ENCODE assay signal across 12 cellular contexts in genomic region chr15:31300981-31301686, GRCh38. TPM values are rescaled to one million over a fixed set of nuclear protein-coding genes. Genes with fewer than 3 reads are reported as not detected.
A peak's percentile ranks its signal among the peaks of the same experiment; 100 is the strongest.
DNase-seq lines count a peak whose midpoint lies in the region; ATAC-seq, FAIRE-seq and TF ChIP-seq lines count a peak whose summit lies in the region.
"Had no signal": no experiment of that assay in that cellular context is flagged by ENCODE, and none has a peak within 500 bp of the region (broad histone marks: within the 10 kb centered on the region; RNA-seq: fewer than 3 reads in every experiment).

No MANE protein-coding gene starts in this region.

- CTCF ChIA-PET in H1 (lab: Charles Lee; ENCODE audit: partially characterized antibody) = interaction anchor here (1.3 to 1.4 kb wide), 2 partner anchors 9 to 134 kb away, joined by 3 to 5 read pairs; no protein-coding TSS in a partner anchor

- WGBS in H1 (ENCODE audit: extremely low coverage in 1 of 2, insufficient coverage in 1 of 2, insufficient read length in 1 of 2, insufficient replicate concordance in 2 of 2, low coverage in 1 of 2, low lambda C conversion rate in 2 of 2, missing lambda C conversion rate in 1 of 2), 2 experiments = 88% methylated on average over 17 of the region's 17 CpGs; no CpG with 5 or more reads in 1 of the 2 experiments
- 80% methylated on average over 17 of the region's 17 CpGs for WGBS in prostate gland

- no peak overlapping the region for H2BK120ac ChIP-seq in H1 (replicated peaks; ENCODE audit: low read depth, low read length)

- peaks cover 33% of the 10 kb centered on the region for H3K27me3 Mint-ChIP-seq in HFFc6 (ENCODE audit: insufficient read depth)

- no peak for ATAC-seq in esophagus mucosa

- H3K9ac ChIP-seq in H1 (replicated peaks in 1 of 4; ENCODE audit: extremely low read depth in 1 of 4, low read depth in 3 of 4, low read length in 3 of 4) = no peak overlapping the region

- no peak for TF ChIP-seq EP300 in H1 (IDR thresholded peaks at IDR 0.05; ENCODE audit: borderline replicate concordance in 1 of 2, low read depth in 2 of 2, low read length in 2 of 2)

- TF ChIP-seq RAD21 in H1 (IDR thresholded peaks at IDR 0.05 in 1 of 2, conservative IDR thresholded peaks at IDR 0.05 in 1 of 2; ENCODE audit: low read depth in 2 of 2, low read length in 2 of 2) = no peak

- no peaks in the 10 kb centered on the region for H4K20me1 ChIP-seq in H1 (replicated peaks in 1 of 2; ENCODE audit: control insufficient read depth in 1 of 2, insufficient read depth in 2 of 2, low read length in 2 of 2)

- POLR2A ChIA-PET in H1 (lab: Charles Lee; ENCODE audit: partially characterized antibody) = no interaction called here

- H3K9me3 ChIP-seq in H1 (ENCODE audit: insufficient read depth in 2 of 2, low read depth in 1 of 2, low read length in 1 of 2) (no peaks in the 10 kb centered on the region), prostate gland (no peaks in the 10 kb centered on the region)
- H3K9me3 ChIP-seq: breast epithelium had no signal

- H3K27me3 ChIP-seq in H1 (replicated peaks in 1 of 4; ENCODE audit: control insufficient read depth in 3 of 4, extremely low read depth in 1 of 4, insufficient read depth in 3 of 4, low read length in 3 of 4) = peaks cover 0 to 2% (median 0%) of the 10 kb centered on the region in 4 experiments; a peak in 1 of 7 replicates
- no peaks in the 10 kb centered on the region for H3K27me3 ChIP-seq in prostate gland (replicated peaks; ENCODE audit: insufficient read depth)
- H3K27me3 ChIP-seq: breast epithelium had no signal

- no peaks in the 10 kb centered on the region for H3K36me3 Mint-ChIP-seq in HFFc6 (ENCODE audit: low read depth)

- no peak overlapping the region for H3K4me2 ChIP-seq in H1 (ENCODE audit: insufficient read depth in 1 of 2, low read depth in 2 of 2, low read length in 2 of 2)

- H3K4me1 Mint-ChIP-seq in HFFc6 (ENCODE audit: low read depth) = no peaks in the 10 kb centered on the region

- no peak overlapping the region for H4K91ac ChIP-seq in H1 (replicated peaks; ENCODE audit: insufficient read length, low read length)

- H3K9me3 Mint-ChIP-seq in HFFc6 = no peaks in the 10 kb centered on the region

- H3K56ac ChIP-seq in H1 (replicated peaks; ENCODE audit: insufficient read length, low read depth, low read length) = no peak overlapping the region

- H3K18ac ChIP-seq in H1 (ENCODE audit: extremely low read depth, low read length) = no peak overlapping the region; the same call in 1 of the 2 replicates

- H3K4ac ChIP-seq in H1 (replicated peaks; ENCODE audit: insufficient read length, low read depth, low read length) = no peak overlapping the region

- H3K27ac ChIP-seq in H1 (ENCODE audit: low read depth, low read length) = no peak overlapping the region
- no peak overlapping the region for H3K27ac ChIP-seq in prostate gland

- no peaks in the 10 kb centered on the region for H3K79me1 ChIP-seq in H1 (ENCODE audit: low read depth, low read length)

- H2AK5ac ChIP-seq in H1 (ENCODE audit: low read depth, low read length) = no peak overlapping the region

- peak overlapping the region; percentile 72; the same call in 1 of the 2 replicates for H2BK15ac ChIP-seq in H1 (ENCODE audit: low read length)

- H2AFZ ChIP-seq in H1 (ENCODE audit: low read length) = 0 out of 2 replicates have a peak overlapping the region, but pooled peaks have one; percentile 41

- H2BK5ac ChIP-seq in H1 (ENCODE audit: low read depth, low read length) = peak overlapping the region; percentile 35; the same call in 1 of the 2 replicates

- no peaks in the 10 kb centered on the region for H3K36me3 ChIP-seq in H1 (ENCODE audit: control insufficient read depth in 2 of 4, insufficient read depth in 4 of 4, low read length in 3 of 4)
- no peaks in the 10 kb centered on the region for H3K36me3 ChIP-seq in prostate gland
- H3K36me3 ChIP-seq: breast epithelium had no signal

- H4K8ac ChIP-seq in H1 (ENCODE audit: extremely low read depth, insufficient read depth, low read length) = no peak overlapping the region; the same call in 1 of the 2 replicates

- no peaks in the 10 kb centered on the region for H3K23me2 ChIP-seq in H1 (ENCODE audit: low read depth, low read length)

- H3K14ac ChIP-seq in H1 (ENCODE audit: insufficient read length) = no peak overlapping the region

- FAIRE-seq in GM12892 (lab: Jason Lieb, UNC) = peak; percentile 84
- no peak for FAIRE-seq in H1 (lab: Jason Lieb, UNC)

- DNase-seq in GM12892 (ENCODE audit: insufficient read length) (no peak), NAMALWA (ENCODE audit: low spot score) (peak; percentile 91), H1 (ENCODE audit: low read depth in 1 of 2, low spot score in 2 of 2) (peak in 1 of 2 experiments; percentile 42), prostate gland (ENCODE audit: low spot score) (peak; percentile 3), HFFc6 (no peak), hepatic stellate cell (ENCODE audit: low spot score) (no peak)
- no peak for DNase-seq in NK-92 treated with Interleukin-12 subunit alpha and Interleukin-12 subunit beta, amount 100 ng/mL, for 24 hours (lab: John Stamatoyannopoulos, UW)
- DNase-seq: Calu3; NCI-H1930; stimulated activated naive CD4-positive, alpha-beta T cell treated with Interleukin-2 at 50 U/mL for 16 hours had no signal

- TF ChIP-seq CTCF in H1 (IDR thresholded peaks at IDR 0.05; ENCODE audit: control extremely low read depth in 1 of 3, insufficient read depth in 1 of 3, low read depth in 1 of 3, low read length in 3 of 3) (no peak), prostate gland (IDR thresholded peaks at IDR 0.05) (no peak), HFFc6 (IDR thresholded peaks at IDR 0.05) (no peak)

- H3K4me3 ChIP-seq in H1 (ENCODE audit: extremely low read depth in 1 of 4, insufficient read depth in 2 of 4, low read depth in 3 of 4, low read length in 4 of 4) = no peak overlapping the region
- no peak overlapping the region for H3K4me3 ChIP-seq in prostate gland
- H3K4me3 ChIP-seq: breast epithelium had no signal

- peak overlapping the region; percentile 19; the same call in 1 of the 2 replicates for H2BK12ac ChIP-seq in H1 (ENCODE audit: low read depth, low read length)

- intact Hi-C loops in prostate gland (cut with DNase I) = no loop called here

- no peak overlapping the region for H3K4me3 Mint-ChIP-seq in HFFc6

- H2BK20ac ChIP-seq in H1 (ENCODE audit: low read length) = peak overlapping the region; percentile 66; the same call in 1 of the 2 replicates

- H3K27ac Mint-ChIP-seq in HFFc6 = no peak overlapping the region

- peaks cover 9 to 47% (median 36%) of the 10 kb centered on the region in 4 experiments for H3K4me1 ChIP-seq in H1 (replicated peaks in 1 of 4; ENCODE audit: control insufficient read depth in 3 of 4, insufficient read depth in 4 of 4, low read length in 3 of 4)
- H3K4me1 ChIP-seq in prostate gland (replicated peaks) = no peaks in the 10 kb centered on the region

- TF ChIP-seq POLR2A in GM12892 (IDR thresholded peaks at IDR 0.05; ENCODE audit: low read depth, low read length) = no peak
- no peak for TF ChIP-seq POLR2A in H1 (IDR thresholded peaks at IDR 0.05; ENCODE audit: control extremely low read depth in 1 of 2, low read depth in 2 of 2, low read length in 2 of 2)
- TF ChIP-seq POLR2A in prostate gland (IDR thresholded peaks at IDR 0.05) = no peak

- H4K5ac ChIP-seq in H1 (ENCODE audit: insufficient read length, low read depth, low read length) = no peak overlapping the region

- H3K23ac ChIP-seq in H1 (ENCODE audit: insufficient read length) = no peak overlapping the region

- no peaks in the 10 kb centered on the region for H3K79me2 ChIP-seq in H1 (ENCODE audit: control insufficient read depth in 1 of 2, insufficient read depth in 2 of 2, low read length in 2 of 2)

TF ChIP-seq in H1, 55 proteins besides CTCF, POLR2A, EP300 and RAD21:
- no peak for TF ChIP-seq FOSL1 (IDR thresholded peaks at IDR 0.05; ENCODE audit: insufficient read depth, low read depth, low read length)
TF ChIP-seq in H1: peak in this region for 0.

RNA-seq across cellular contexts. Expression of gene KLF13, which starts 25.5 kb away (rescaled TPM):
- polyA plus RNA-seq in GM12892 (2012; ENCODE audit: missing spikeins) = 39.1 TPM
- 32.4 and 33.4 TPM in 2 replicates for total RNA-seq in H1 (2021; fragmentation: NEBNext Ultra II Directional; extraction: Animal tissue kit (Norgen Biotek cat#: 25700))
- polyA plus RNA-seq in H1 (2011; rRNA removed) = 15.7 and 18.3 TPM in 2 replicates
- 16.2 TPM for polyA plus RNA-seq in H1 (2011; cell fraction: cytosol; rRNA removed)
- polyA plus RNA-seq in H1 (2011; cell fraction: nucleus; rRNA removed) = 17.3 TPM
- polyA plus RNA-seq in H1 (2012, experiment 1 of 2) = 21.5 to 39.3 TPM (median 24.4 TPM) in 4 replicates
- 13.0 TPM for polyA plus RNA-seq in H1 (2012, experiment 2 of 2)
- 34.5 TPM for polyA plus RNA-seq in H1 (2013, experiment 1 of 2)
- 37.8 TPM for polyA plus RNA-seq in H1 (2013, experiment 2 of 2)
- polyA minus RNA-seq in H1 (2011; rRNA and poly(A)+ RNA removed) = 15.4 and 21.4 TPM in 2 replicates
- 21.7 TPM for polyA minus RNA-seq in H1 (2011; cell fraction: cytosol; rRNA and poly(A)+ RNA removed)
- polyA minus RNA-seq in H1 (2011; cell fraction: nucleus; rRNA and poly(A)+ RNA removed) = 10.9 TPM
- total RNA-seq in prostate gland (10 to 100 TPM; 16.6 to 56.5 TPM), esophagus mucosa (42.7 TPM)
- total RNA-seq in HFFc6 (2021; fragmentation: NEBNext Ultra II Directional; extraction: Animal tissue kit (Norgen Biotek cat#: 25700)) = 10 to 100 TPM; 22.5 to 29.1 (median 23.5) TPM

Comparison
In these comparisons a context has a peak if more than half of its experiments do, and no peak if none do; other contexts are left out.
1. DNase-seq: peak in NAMALWA (single experiment) and prostate gland (single experiment); none in GM12892 (single experiment), NK-92 treated with Interleukin-12 subunit alpha and Interleukin-12 subunit beta, amount 100 ng/mL, for 24 hours (single experiment), HFFc6 (single experiment) and hepatic stellate cell (single experiment).